Comparison of ENCODE assay signal across 14 cellular contexts in the genomic region with DNA sequence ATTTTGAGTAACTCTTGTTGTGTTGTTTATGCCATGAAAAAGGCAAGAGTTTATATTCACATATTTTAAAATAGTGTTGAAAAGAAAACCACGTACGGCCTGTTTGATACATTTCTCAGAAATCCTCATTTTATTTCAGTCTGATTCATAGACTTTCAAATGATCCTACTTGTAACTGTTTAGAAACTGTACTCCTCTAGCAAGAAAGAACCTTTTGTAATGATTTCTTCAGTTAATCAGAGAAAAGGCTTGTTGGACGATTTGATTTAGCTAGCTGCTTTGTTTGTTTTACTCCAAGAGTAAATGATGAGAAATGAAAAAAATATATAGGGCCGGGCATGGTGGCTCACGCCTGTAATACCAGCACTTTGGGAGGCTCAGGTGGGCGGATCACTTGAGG. TPM values are rescaled to one million over a fixed set of nuclear protein-coding genes. Genes with fewer than 3 reads are reported as not detected.
DNase-seq lines count a peak whose midpoint lies in the region; ATAC-seq and TF ChIP-seq lines count a peak whose summit lies in the region.
"Had no signal": no experiment of that assay in that cellular context is flagged by ENCODE, and none has a peak within 500 bp of the region (broad histone marks: within the 10 kb centered on the region; RNA-seq: fewer than 3 reads in every experiment).

No MANE protein-coding gene starts in this region.

- peaks cover 88% of the 10 kb centered on the region for H3K79me2 ChIP-seq in PC-3 (ENCODE audit: low read length)

- peak; percentile 72 for ATAC-seq in PC-3
- peak; percentile 34 for ATAC-seq in stimulated activated effector memory CD8-positive, alpha-beta T cell treated with anti-CD3 and anti-CD28 coated beads, Interleukin-12 subunit alpha, Interleukin-12 subunit beta, amount 100 ng/mL, for 72 hours
- ATAC-seq in GM21528 (IDR thresholded peaks at IDR 0.05; ENCODE audit: low FRiP score, unreplicated experiment): no peak
- ATAC-seq: GM12878 had no signal

- H3K4me1 ChIP-seq in PC-3 (ENCODE audit: insufficient read depth, low read length) (no peaks in the 10 kb centered on the region), A673 (ENCODE audit: insufficient read depth, low read length, poor library complexity, severe bottlenecking) (peaks cover 12% of the 10 kb centered on the region)
- H3K4me1 ChIP-seq: HAP-1 had no signal

- H3K36me3 ChIP-seq in PC-3 (ENCODE audit: low read depth, low read length): no peaks in the 10 kb centered on the region
- H3K36me3 ChIP-seq in A673 (ENCODE audit: insufficient read depth, low read length, poor library complexity, severe bottlenecking): no peaks in the 10 kb centered on the region
- H3K36me3 ChIP-seq: HAP-1 had no signal

- CTCF ChIA-PET in activated CD4-positive, alpha-beta memory T cell treated with anti-CD3 and anti-CD28 coated beads for 36 hours (lab: Charles Lee): interaction anchor here (1.3 to 2.5 kb wide), 2 partner anchors 16 to 66 kb away, joined by 4 to 11 read pairs; no protein-coding TSS in a partner anchor
- CTCF ChIA-PET in activated CD4-positive, alpha-beta memory T cell treated with anti-CD3 and anti-CD28 coated beads, Interleukin-2, amount 10 ng/mL, durations not matched to agents 7 days and 5 days (lab: Charles Lee): no interaction called here
- CTCF ChIA-PET in PC-3 (lab: Charles Lee) (no interaction called here), A673 (lab: Charles Lee) (no interaction called here)

- H3K9me3 ChIP-seq in PC-3 (ENCODE audit: low read length) (no peaks in the 10 kb centered on the region), A673 (ENCODE audit: low read depth, low read length, poor library complexity, severe bottlenecking) (no peaks in the 10 kb centered on the region)
- H3K9me3 ChIP-seq: HAP-1 had no signal

- peak overlapping the region; percentile 54 for H3K27ac Mint-ChIP-seq in activated CD4-positive, alpha-beta memory T cell treated with anti-CD3 and anti-CD28 coated beads for 36 hours
- no peak overlapping the region for H3K27ac Mint-ChIP-seq in activated CD4-positive, alpha-beta memory T cell treated with anti-CD3 and anti-CD28 coated beads, Interleukin-2, amount 10 ng/mL, durations not matched to agents 7 days and 5 days
- no peak overlapping the region for H3K27ac Mint-ChIP-seq in stimulated activated effector memory CD8-positive, alpha-beta T cell treated with anti-CD3 and anti-CD28 coated beads, Interleukin-12 subunit alpha, Interleukin-12 subunit beta, amount 100 ng/mL, for 72 hours
- H3K27ac Mint-ChIP-seq: B cell; CD4-positive, alpha-beta T cell; IgD-negative memory B cell had no signal

- no peaks in the 10 kb centered on the region for H3F3A ChIP-seq in PC-3 (ENCODE audit: low read length, unreplicated experiment)

- H3K27me3 Mint-ChIP-seq in activated CD4-positive, alpha-beta memory T cell treated with anti-CD3 and anti-CD28 coated beads for 36 hours: no peaks in the 10 kb centered on the region
- H3K27me3 Mint-ChIP-seq in activated CD4-positive, alpha-beta memory T cell treated with anti-CD3 and anti-CD28 coated beads, Interleukin-2, amount 10 ng/mL, durations not matched to agents 7 days and 5 days: no peaks in the 10 kb centered on the region
- H3K27me3 Mint-ChIP-seq: B cell; CD4-positive, alpha-beta T cell; IgD-negative memory B cell had no signal

- 0 out of 2 replicates have a peak, but pooled peaks cover 25% of the 10 kb centered on the region for H4K20me1 ChIP-seq in PC-3 (ENCODE audit: low read length)

- BruUV-seq in PC-3 (replicated peaks; lab: Mats Ljungman, UMichigan) (no TSS peak), A673 (replicated peaks; lab: Mats Ljungman, UMichigan) (no TSS peak)

- H3K4me3 ChIP-seq in PC-3 (ENCODE audit: low read length) (no peak overlapping the region), A673 (ENCODE audit: low read depth, low read length, poor library complexity, severe bottlenecking) (no peak overlapping the region)
- H3K4me3 ChIP-seq: GM12878, HAP-1 had no signal

- H3K27ac ChIP-seq in PC-3 (ENCODE audit: low read length) (no peak overlapping the region), A673 (ENCODE audit: low read depth, low read length, poor library complexity, severe bottlenecking) (no peak overlapping the region)

- no peaks in the 10 kb centered on the region for H3K9me3 Mint-ChIP-seq in activated CD4-positive, alpha-beta memory T cell treated with anti-CD3 and anti-CD28 coated beads for 36 hours
- no peaks in the 10 kb centered on the region for H3K9me3 Mint-ChIP-seq in activated CD4-positive, alpha-beta memory T cell treated with anti-CD3 and anti-CD28 coated beads, Interleukin-2, amount 10 ng/mL, durations not matched to agents 7 days and 5 days
- H3K9me3 Mint-ChIP-seq in stimulated activated effector memory CD8-positive, alpha-beta T cell treated with anti-CD3 and anti-CD28 coated beads, Interleukin-12 subunit alpha, Interleukin-12 subunit beta, amount 100 ng/mL, for 72 hours: no peaks in the 10 kb centered on the region
- H3K9me3 Mint-ChIP-seq: CD4-positive, alpha-beta T cell; IgD-negative memory B cell had no signal

- H3K27me3 ChIP-seq in PC-3 (ENCODE audit: low read length) (no peaks in the 10 kb centered on the region), A673 (replicated peaks; ENCODE audit: insufficient read depth, low read depth, low read length, poor library complexity) (no peaks in the 10 kb centered on the region)

- intact Hi-C loops in activated CD4-positive, alpha-beta memory T cell treated with anti-CD3 and anti-CD28 coated beads for 36 hours (cut with micrococcal nuclease): loop anchor here (2.0 kb wide), 1 partner anchor 14 kb away; no protein-coding TSS in a partner anchor
- intact Hi-C loops in PC-3 (cut with micrococcal nuclease) (no loop called here), A673 (cut with micrococcal nuclease; ENCODE audit: unreplicated experiment) (no loop called here)

- POLR2A ChIA-PET in activated CD4-positive, alpha-beta memory T cell treated with anti-CD3 and anti-CD28 coated beads for 36 hours (lab: Charles Lee): no interaction called here
- POLR2A ChIA-PET in activated CD4-positive, alpha-beta memory T cell treated with anti-CD3 and anti-CD28 coated beads, Interleukin-2, amount 10 ng/mL, durations not matched to agents 7 days and 5 days (lab: Charles Lee): no interaction called here
- POLR2A ChIA-PET in PC-3 (lab: Charles Lee; ENCODE audit: unreplicated experiment): no interaction called here
- POLR2A ChIA-PET in A673 (lab: Charles Lee; ENCODE audit: low non-redundant PET): no interaction called here

- no peak for DNase-seq in activated CD4-positive, alpha-beta memory T cell treated with anti-CD3 and anti-CD28 coated beads for 36 hours
- DNase-seq in activated CD4-positive, alpha-beta memory T cell treated with anti-CD3 and anti-CD28 coated beads, Interleukin-2, amount 10 ng/mL, durations not matched to agents 7 days and 5 days: no peak
- DNase-seq in PC-3 (peak; percentile 44), fibroblast of peridontal ligament (ENCODE audit: extremely low read depth) (peak; percentile 52), A673 (ENCODE audit: low spot score) (no peak)
- DNase-seq in stimulated activated effector memory CD8-positive, alpha-beta T cell treated with anti-CD3 and anti-CD28 coated beads, Interleukin-12 subunit alpha, Interleukin-12 subunit beta, amount 100 ng/mL, for 72 hours (ENCODE audit: low spot score in 2 of 2): no peak
- DNase-seq: C1 segment of cervical spinal cord; CD4-positive, alpha-beta T cell; DMS79 had no signal

- H2AFZ ChIP-seq in PC-3 (ENCODE audit: low read length): no peak overlapping the region

- H3K4me2 ChIP-seq in PC-3 (ENCODE audit: low read length): no peak overlapping the region

- TF ChIP-seq CTCF in PC-3 (conservative IDR thresholded peaks at IDR 0.05; ENCODE audit: low read depth, low read length) (no peak), A673 (conservative IDR thresholded peaks at IDR 0.05; ENCODE audit: low read depth, low read length) (no peak)

- no peak overlapping the region for H3K9ac ChIP-seq in PC-3 (ENCODE audit: low read length)

- H3K4me1 Mint-ChIP-seq in activated CD4-positive, alpha-beta memory T cell treated with anti-CD3 and anti-CD28 coated beads for 36 hours (ENCODE audit: low read depth): peaks cover 32% of the 10 kb centered on the region
- peaks cover 22% of the 10 kb centered on the region for H3K4me1 Mint-ChIP-seq in activated CD4-positive, alpha-beta memory T cell treated with anti-CD3 and anti-CD28 coated beads, Interleukin-2, amount 10 ng/mL, durations not matched to agents 7 days and 5 days
- H3K4me1 Mint-ChIP-seq in stimulated activated effector memory CD8-positive, alpha-beta T cell treated with anti-CD3 and anti-CD28 coated beads, Interleukin-12 subunit alpha, Interleukin-12 subunit beta, amount 100 ng/mL, for 72 hours: peaks cover 7% of the 10 kb centered on the region

- peaks cover 4% of the 10 kb centered on the region for H3K36me3 Mint-ChIP-seq in activated CD4-positive, alpha-beta memory T cell treated with anti-CD3 and anti-CD28 coated beads for 36 hours
- H3K36me3 Mint-ChIP-seq in activated CD4-positive, alpha-beta memory T cell treated with anti-CD3 and anti-CD28 coated beads, Interleukin-2, amount 10 ng/mL, durations not matched to agents 7 days and 5 days (ENCODE audit: low read depth): peaks cover 12% of the 10 kb centered on the region
- H3K36me3 Mint-ChIP-seq in stimulated activated effector memory CD8-positive, alpha-beta T cell treated with anti-CD3 and anti-CD28 coated beads, Interleukin-12 subunit alpha, Interleukin-12 subunit beta, amount 100 ng/mL, for 72 hours: peaks cover 13% of the 10 kb centered on the region

- no peaks in the 10 kb centered on the region for H3K9me2 ChIP-seq in PC-3 (replicated peaks; ENCODE audit: low read length)

- no peak overlapping the region for H3K4me3 Mint-ChIP-seq in activated CD4-positive, alpha-beta memory T cell treated with anti-CD3 and anti-CD28 coated beads for 36 hours
- no peak overlapping the region for H3K4me3 Mint-ChIP-seq in activated CD4-positive, alpha-beta memory T cell treated with anti-CD3 and anti-CD28 coated beads, Interleukin-2, amount 10 ng/mL, durations not matched to agents 7 days and 5 days
- no peak overlapping the region for H3K4me3 Mint-ChIP-seq in stimulated activated effector memory CD8-positive, alpha-beta T cell treated with anti-CD3 and anti-CD28 coated beads, Interleukin-12 subunit alpha, Interleukin-12 subunit beta, amount 100 ng/mL, for 72 hours
- H3K4me3 Mint-ChIP-seq: B cell; CD4-positive, alpha-beta T cell; IgD-negative memory B cell had no signal

RNA-seq across cellular contexts. Expression of a gene that starts 17.2 kb away (rescaled TPM):
- 10 to 100 TPM; 19.8 to 22.0 TPM for total RNA-seq in activated CD4-positive, alpha-beta memory T cell treated with anti-CD3 and anti-CD28 coated beads for 36 hours
- 10 to 100 TPM; 25.1 to 25.5 TPM for total RNA-seq in activated CD4-positive, alpha-beta memory T cell treated with anti-CD3 and anti-CD28 coated beads, Interleukin-2, amount 10 ng/mL, durations not matched to agents 7 days and 5 days
- total RNA-seq in PC-3 (2014; rRNA removed): 33.6 and 35.9 TPM in 2 replicates
- total RNA-seq in A673 (2021): 20.9 and 21.4 TPM in 2 replicates

Comparison
In these comparisons a context has a peak if more than half of its experiments do, and no peak if none do; other contexts are left out.
1. DNase-seq: peak in PC-3 (single experiment) and fibroblast of peridontal ligament (single experiment); none in activated CD4-positive, alpha-beta memory T cell treated with anti-CD3 and anti-CD28 coated beads for 36 hours (single experiment), activated CD4-positive, alpha-beta memory T cell treated with anti-CD3 and anti-CD28 coated beads, Interleukin-2, amount 10 ng/mL, durations not matched to agents 7 days and 5 days (single experiment), stimulated activated effector memory CD8-positive, alpha-beta T cell treated with anti-CD3 and anti-CD28 coated beads, Interleukin-12 subunit alpha, Interleukin-12 subunit beta, amount 100 ng/mL, for 72 hours (0 of 2) and A673 (single experiment).